Comparison of ENCODE assay signal across 26 cellular contexts in the genomic region with DNA sequence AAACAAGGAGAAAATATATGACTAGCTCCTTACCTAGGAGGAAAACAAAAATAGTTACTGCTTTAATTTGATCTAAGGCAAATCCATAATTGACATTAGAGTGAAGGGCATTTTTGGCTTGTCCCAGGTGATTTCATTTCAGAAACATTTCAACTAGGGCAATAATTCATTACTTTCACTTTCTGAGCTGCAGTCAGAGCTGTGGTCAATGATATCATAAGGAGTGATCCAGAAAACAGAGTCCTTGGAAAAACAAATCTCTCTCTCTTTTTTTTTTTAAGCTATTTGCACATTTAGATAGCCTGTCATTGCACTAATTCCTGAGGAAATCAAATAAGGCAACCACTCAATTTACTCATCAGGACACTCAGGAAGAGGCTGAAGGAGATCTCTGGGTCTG.
"Had no signal": no experiment of that assay in that cellular context is flagged by ENCODE, and none has a peak within 500 bp of the region (broad histone marks: within the 10 kb centered on the region; RNA-seq: fewer than 3 reads in every experiment).

No MANE protein-coding gene starts in this region.

- H3K27me3 ChIP-seq: adrenal gland, body of pancreas had no signal

- H3K4me1 ChIP-seq: adrenal gland, body of pancreas had no signal

- H3K27ac ChIP-seq: adrenal gland, body of pancreas, VCaP had no signal

- H3K27ac Mint-ChIP-seq: activated CD4-positive, alpha-beta memory T cell treated with anti-CD3 and anti-CD28 coated beads for 36 hours; activated CD4-positive, alpha-beta T cell treated with anti-CD3 and anti-CD28 coated beads, Interleukin-2, amount 10 ng/mL, durations not matched to agents 7 days and 5 days; activated naive CD8-positive, alpha-beta T cell treated with anti-CD3 and anti-CD28 coated beads, Interleukin-2, amount 10 ng/mL, durations not matched to agents 7 days and 5 days; activated T-helper 2 cell treated with anti-CD3 and anti-CD28 coated beads, Interferon-gamma antibody, Interleukin-2, Interleukin-4, amounts not matched to agents 10 μg/mL and 5 μg/mL and 100 μg/mL, durations not matched to agents 14 hours and 24 hours and 36 hours; IgD-negative memory B cell had no signal

- H3K4me3 ChIP-seq: adrenal gland, body of pancreas had no signal

- H3K4me3 Mint-ChIP-seq: activated CD4-positive, alpha-beta memory T cell treated with anti-CD3 and anti-CD28 coated beads for 36 hours; activated CD4-positive, alpha-beta T cell treated with anti-CD3 and anti-CD28 coated beads, Interleukin-2, amount 10 ng/mL, durations not matched to agents 7 days and 5 days; activated naive CD8-positive, alpha-beta T cell treated with anti-CD3 and anti-CD28 coated beads, Interleukin-2, amount 10 ng/mL, durations not matched to agents 7 days and 5 days; central memory CD8-positive, alpha-beta T cell; IgD-negative memory B cell had no signal

- DNase-seq: activated CD4-positive, alpha-beta memory T cell treated with anti-CD3 and anti-CD28 coated beads for 36 hours; activated CD4-positive, alpha-beta T cell treated with anti-CD3 and anti-CD28 coated beads, Interleukin-2, amount 10 ng/mL, durations not matched to agents 7 days and 5 days; activated CD4-positive, CD25-positive, alpha-beta regulatory T cell; activated CD8-positive, alpha-beta memory T cell treated with anti-CD3 and anti-CD28 coated beads for 24 hours; activated gamma-delta T cell treated with Interleukin-2 at 50 U/mL for 16 hours; activated naive CD4-positive, alpha-beta T cell treated with anti-CD3 and anti-CD28 coated beads, Interleukin-2, amount 50 U/mL, for 16 hours; activated naive CD8-positive, alpha-beta T cell treated with anti-CD3 and anti-CD28 coated beads, Interleukin-2, amount 10 ng/mL, durations not matched to agents 7 days and 5 days; activated T-cell treated with anti-CD3 and anti-CD28 coated beads for 4 hours; activated T-cell treated with anti-CD3 and anti-CD28 coated beads, Interleukin-2, amount 50 U/mL, for 48 hours; adrenal gland; anterior cingulate cortex; body of pancreas; KG1; NCI-H1092; NCI-H1417; NCI-H2029; NCI-H2107; NCI-H510A treated with DMSO at 0.1 percent for 48 hours; NCI-H69; PC-3; SIG-M5; T-helper 1 cell had no signal

- ATAC-seq: body of pancreas, PC-3 had no signal

- H3K27me3 Mint-ChIP-seq: activated CD4-positive, alpha-beta memory T cell treated with anti-CD3 and anti-CD28 coated beads for 36 hours; activated CD4-positive, alpha-beta T cell treated with anti-CD3 and anti-CD28 coated beads, Interleukin-2, amount 10 ng/mL, durations not matched to agents 7 days and 5 days; activated naive CD8-positive, alpha-beta T cell treated with anti-CD3 and anti-CD28 coated beads, Interleukin-2, amount 10 ng/mL, durations not matched to agents 7 days and 5 days; central memory CD8-positive, alpha-beta T cell; IgD-negative memory B cell had no signal

- H3K4me1 Mint-ChIP-seq: activated CD4-positive, alpha-beta T cell treated with anti-CD3 and anti-CD28 coated beads, Interleukin-2, amount 10 ng/mL, durations not matched to agents 7 days and 5 days; activated naive CD8-positive, alpha-beta T cell treated with anti-CD3 and anti-CD28 coated beads, Interleukin-2, amount 10 ng/mL, durations not matched to agents 7 days and 5 days; central memory CD8-positive, alpha-beta T cell; IgD-negative memory B cell had no signal

- H3K36me3 Mint-ChIP-seq: activated CD4-positive, alpha-beta memory T cell treated with anti-CD3 and anti-CD28 coated beads for 36 hours; activated naive CD8-positive, alpha-beta T cell treated with anti-CD3 and anti-CD28 coated beads, Interleukin-2, amount 10 ng/mL, durations not matched to agents 7 days and 5 days had no signal

- H3K36me3 ChIP-seq: adrenal gland had no signal
